Comparison of ENCODE assay signal across 8 cellular contexts in genomic region chr18:49459404-49460171, GRCh38. TPM values are rescaled to one million over a fixed set of nuclear protein-coding genes. Genes with fewer than 3 reads are reported as not detected.
DNase-seq lines count a peak whose midpoint lies in the region; ATAC-seq and TF ChIP-seq lines count a peak whose summit lies in the region.

No MANE protein-coding gene starts in this region.

- TF ChIP-seq CTCF in esophagus muscularis mucosa (IDR thresholded peaks at IDR 0.05): no peak
- no peak for TF ChIP-seq CTCF in neural progenitor cell (IDR thresholded peaks at IDR 0.05)

- WGBS in esophagus muscularis mucosa: 23% methylated on average over 16 of the region's 16 CpGs

- POLR2A ChIA-PET in activated CD4-positive, alpha-beta T cell treated with anti-CD3 and anti-CD28 coated beads, Interleukin-2, amount 10 ng/mL, durations not matched to agents 7 days and 5 days (lab: Charles Lee): interaction anchor here (1.0 kb wide), 1 partner anchor 16 kb away, joined by 3 read pairs; no protein-coding TSS in a partner anchor

- H3K9ac ChIP-seq in neural progenitor cell: peak overlapping the region; percentile 27

- peaks cover 26% of the 10 kb centered on the region for H3K79me2 ChIP-seq in neural progenitor cell (ENCODE audit: low read depth)

- H3K36me3 ChIP-seq in esophagus muscularis mucosa: no peaks in the 10 kb centered on the region
- H3K36me3 ChIP-seq in neural progenitor cell: no peaks in the 10 kb centered on the region

- CTCF ChIA-PET in activated CD4-positive, alpha-beta T cell treated with anti-CD3 and anti-CD28 coated beads, Interleukin-2, amount 10 ng/mL, durations not matched to agents 7 days and 5 days (lab: Charles Lee): interaction anchor here (1.1 to 2.0 kb wide), 3 partner anchors 14 to 672 kb away, joined by 3 to 5 read pairs (median 4); no protein-coding TSS in a partner anchor

- no peak for TF ChIP-seq EP300 in esophagus muscularis mucosa (IDR thresholded peaks at IDR 0.05)

- H3K4me1 Mint-ChIP-seq in activated CD4-positive, alpha-beta T cell treated with anti-CD3 and anti-CD28 coated beads, Interleukin-2, amount 10 ng/mL, durations not matched to agents 7 days and 5 days: peaks cover 47% of the 10 kb centered on the region
- H3K4me1 Mint-ChIP-seq in neural progenitor cell: peaks cover 22% of the 10 kb centered on the region

- DNase-seq in NCI-H82 (lab: John Stamatoyannopoulos, UW) (peak; percentile 23), NCI-H82 treated with DMSO at 0.1 percent for 48 hours (lab: John Stamatoyannopoulos, UW; ENCODE audit: unreplicated experiment) (no peak), esophagus muscularis mucosa (ENCODE audit: extremely low spot score) (no peak), neural progenitor cell (ENCODE audit: low spot score) (peak; percentile 13), DMS114 treated with DMSO at 0.1 percent for 48 hours (lab: John Stamatoyannopoulos, UW; ENCODE audit: unreplicated experiment) (no peak), NCI-H446 (lab: John Stamatoyannopoulos, UW) (no peak)
- DNase-seq in activated CD4-positive, alpha-beta T cell treated with anti-CD3 and anti-CD28 coated beads, Interleukin-2, amount 10 ng/mL, durations not matched to agents 7 days and 5 days: peak; percentile 33

- peak overlapping the region; percentile 91 for H3K27ac Mint-ChIP-seq in activated CD4-positive, alpha-beta T cell treated with anti-CD3 and anti-CD28 coated beads, Interleukin-2, amount 10 ng/mL, durations not matched to agents 7 days and 5 days
- H3K27ac Mint-ChIP-seq in neural progenitor cell: no peak overlapping the region

- peak; percentile 33 for ATAC-seq in HG03135 (IDR thresholded peaks at IDR 0.05; ENCODE audit: unreplicated experiment)

- H3K4me2 ChIP-seq in neural progenitor cell: peak overlapping the region; percentile 88

- peaks cover 5% of the 10 kb centered on the region for H4K20me1 ChIP-seq in neural progenitor cell (ENCODE audit: low read depth)

- H3K4me3 Mint-ChIP-seq in activated CD4-positive, alpha-beta T cell treated with anti-CD3 and anti-CD28 coated beads, Interleukin-2, amount 10 ng/mL, durations not matched to agents 7 days and 5 days: peak overlapping the region; percentile 88
- H3K4me3 Mint-ChIP-seq in neural progenitor cell: peak overlapping the region; percentile 87

- no peak for TF ChIP-seq POLR2A in esophagus muscularis mucosa (IDR thresholded peaks at IDR 0.05; ENCODE audit: low read depth)

- H3K27ac ChIP-seq in esophagus muscularis mucosa (replicated peaks in 1 of 4) (peak overlapping the region; percentile 90 to 93 (median 92)), neural progenitor cell (no peak overlapping the region)

- H3K4me3 ChIP-seq in esophagus muscularis mucosa: peak overlapping the region; percentile 82 to 100 (median 94)
- H3K4me3 ChIP-seq in neural progenitor cell: peak overlapping the region; percentile 72

- H2AFZ ChIP-seq in neural progenitor cell (replicated peaks): peak overlapping the region; percentile 80

- H3K27me3 ChIP-seq in esophagus muscularis mucosa: no peaks in the 10 kb centered on the region
- H3K27me3 ChIP-seq in neural progenitor cell: peaks cover 8% of the 10 kb centered on the region

- H3K4me1 ChIP-seq in esophagus muscularis mucosa (peaks cover 15 to 41% (median 36%) of the 10 kb centered on the region in 4 donors), neural progenitor cell (peaks cover 8% of the 10 kb centered on the region)

- peaks cover 2% of the 10 kb centered on the region for H3K9me3 Mint-ChIP-seq in activated CD4-positive, alpha-beta T cell treated with anti-CD3 and anti-CD28 coated beads, Interleukin-2, amount 10 ng/mL, durations not matched to agents 7 days and 5 days
- no peaks in the 10 kb centered on the region for H3K9me3 Mint-ChIP-seq in neural progenitor cell

- no peaks in the 10 kb centered on the region for H3K9me3 ChIP-seq in esophagus muscularis mucosa
- no peaks in the 10 kb centered on the region for H3K9me3 ChIP-seq in neural progenitor cell (ENCODE audit: low read depth)

- no peaks in the 10 kb centered on the region for H3K27me3 Mint-ChIP-seq in activated CD4-positive, alpha-beta T cell treated with anti-CD3 and anti-CD28 coated beads, Interleukin-2, amount 10 ng/mL, durations not matched to agents 7 days and 5 days
- H3K27me3 Mint-ChIP-seq in neural progenitor cell (ENCODE audit: insufficient read depth, low read depth): peaks cover 5% of the 10 kb centered on the region

- H3K36me3 Mint-ChIP-seq in activated CD4-positive, alpha-beta T cell treated with anti-CD3 and anti-CD28 coated beads, Interleukin-2, amount 10 ng/mL, durations not matched to agents 7 days and 5 days (ENCODE audit: low read depth): peaks cover 11% of the 10 kb centered on the region
- peaks cover 6% of the 10 kb centered on the region for H3K36me3 Mint-ChIP-seq in neural progenitor cell

- intact Hi-C loops in esophagus muscularis mucosa (cut with DNase I): loop anchor here (2.0 kb wide), 1 partner anchor 27 kb away; the partner anchor contains the start of gene C18orf32

- H3F3A ChIP-seq in neural progenitor cell (ENCODE audit: low read depth): peaks cover 6% of the 10 kb centered on the region

RNA-seq across cellular contexts. Expression of gene DYM, which starts 0.9 kb away (rescaled TPM):
- total RNA-seq in activated CD4-positive, alpha-beta T cell treated with anti-CD3 and anti-CD28 coated beads, Interleukin-2, amount 10 ng/mL, durations not matched to agents 7 days and 5 days: 10 to 100 TPM; 60.5 to 66.3 TPM
- total RNA-seq in esophagus muscularis mucosa (10 to 100 TPM; 50.3 to 72.8 (median 67.0) TPM), neural progenitor cell (ENCODE audit: low replicate concordance) (46.8 and 53.4 TPM in 2 replicates)

RNA-seq across cellular contexts. Expression of gene C18orf32, which starts 27.4 kb away (rescaled TPM):
- total RNA-seq in activated CD4-positive, alpha-beta T cell treated with anti-CD3 and anti-CD28 coated beads, Interleukin-2, amount 10 ng/mL, durations not matched to agents 7 days and 5 days: 10 to 100 TPM; 27.3 to 34.7 TPM
- total RNA-seq in esophagus muscularis mucosa (10 to 100 TPM; 39.6 to 61.5 (median 55.2) TPM), neural progenitor cell (ENCODE audit: low replicate concordance) (41.2 and 72.4 TPM in 2 replicates)

RNA-seq across cellular contexts. Expression of gene RPL17, which starts 32.7 kb away (rescaled TPM):
- 1,000 to 10,000 TPM; 1,398 to 1,634 TPM for total RNA-seq in activated CD4-positive, alpha-beta T cell treated with anti-CD3 and anti-CD28 coated beads, Interleukin-2, amount 10 ng/mL, durations not matched to agents 7 days and 5 days
- total RNA-seq in esophagus muscularis mucosa (1,000 to 10,000 TPM; 1,026 to 2,712 (median 2,009) TPM), neural progenitor cell (ENCODE audit: low replicate concordance) (3,661 and 4,399 TPM in 2 replicates)

Comparison
In these comparisons a context has a peak if more than half of its experiments do, and no peak if none do; other contexts are left out.
1. DNase-seq: peak in NCI-H82 (single experiment), activated CD4-positive, alpha-beta T cell treated with anti-CD3 and anti-CD28 coated beads, Interleukin-2, amount 10 ng/mL, durations not matched to agents 7 days and 5 days (single experiment) and neural progenitor cell (single experiment); none in NCI-H82 treated with DMSO at 0.1 percent for 48 hours (single experiment), esophagus muscularis mucosa (single experiment), DMS114 treated with DMSO at 0.1 percent for 48 hours (single experiment) and NCI-H446 (0 of 2).